16 cellular contexts compared by ENCODE assay signal in the genomic region with DNA sequence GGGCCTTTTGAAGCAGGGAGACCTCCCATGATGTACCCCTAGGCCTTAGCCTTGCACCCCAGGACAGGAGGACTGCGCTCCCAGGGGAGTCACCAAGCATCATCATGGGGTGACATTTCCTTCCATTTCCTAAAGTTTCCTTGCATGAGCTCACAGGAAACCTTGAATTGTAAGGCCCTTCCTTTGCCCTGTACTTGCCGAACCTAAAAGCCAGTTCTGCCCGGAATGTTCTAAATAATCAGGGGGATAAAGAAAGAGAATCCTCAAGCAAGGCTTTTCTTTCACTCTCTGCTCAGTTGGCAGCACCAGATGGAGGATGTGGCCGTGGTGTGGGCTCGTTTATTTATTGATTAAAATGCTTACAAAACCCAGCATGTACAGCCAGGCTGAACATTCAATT.
DNase-seq lines count a peak whose midpoint lies in the region; ATAC-seq and TF ChIP-seq lines count a peak whose summit lies in the region.
"Had no signal": no experiment of that assay in that cellular context is flagged by ENCODE, and none has a peak within 500 bp of the region (broad histone marks: within the 10 kb centered on the region; RNA-seq: fewer than 3 reads in every experiment).

No MANE protein-coding gene starts in this region.

- H3K27ac ChIP-seq in lower lobe of right lung (peak overlapping the region; percentile 7), upper lobe of right lung (peak overlapping the region; percentile 17)
- H3K27ac ChIP-seq: KMS-11, Peyer's patch had no signal

- H3K4me3 Mint-ChIP-seq in brain: peak overlapping the region in 3 of 5 experiments; percentile 14 to 75 (median 20)
- H3K4me3 Mint-ChIP-seq in naive thymus-derived CD8-positive, alpha-beta T cell: no peak overlapping the region
- H3K4me3 Mint-ChIP-seq: CD8-positive, alpha-beta T cell had no signal

- no peaks in the 10 kb centered on the region for H3K27me3 ChIP-seq in lower lobe of right lung (ENCODE audit: low read depth)
- no peaks in the 10 kb centered on the region for H3K27me3 ChIP-seq in upper lobe of right lung
- H3K27me3 ChIP-seq: Peyer's patch had no signal

- H3K4me3 ChIP-seq in lower lobe of right lung (no peak overlapping the region), upper lobe of right lung (no peak overlapping the region)
- H3K4me3 ChIP-seq: Peyer's patch had no signal

- DNase-seq in NCI-H1694 treated with DMSO at 0.1 percent for 48 hours (lab: John Stamatoyannopoulos, UW) (peak; percentile 16), NCI-H1694 (lab: John Stamatoyannopoulos, UW) (no peak), lower lobe of right lung (no peak), upper lobe of right lung (no peak)
- no peak for DNase-seq in naive thymus-derived CD8-positive, alpha-beta T cell
- DNase-seq: Calu3; CD8-positive, alpha-beta T cell; MV-4-11; NCI-H1417 treated with DMSO at 0.1 percent for 48 hours; NCI-H2029; NCI-H748 treated with DMSO at 0.1 percent for 48 hours; NK-92 treated with Interleukin-12 subunit alpha and Interleukin-12 subunit beta, amount 100 ng/mL, for 24 hours; Peyer's patch had no signal

- ATAC-seq in lower lobe of right lung: no peak
- ATAC-seq in upper lobe of right lung: no peak
- ATAC-seq in GM18520 (IDR thresholded peaks at IDR 0.05; ENCODE audit: unreplicated experiment): no peak
- no peak for ATAC-seq in naive thymus-derived CD8-positive, alpha-beta T cell
- ATAC-seq: CD8-positive, alpha-beta T cell had no signal

- intact Hi-C loops in lower lobe of right lung (cut with DNase I): no loop called here
- intact Hi-C loops in upper lobe of right lung (cut with DNase I): no loop called here

- H3K36me3 ChIP-seq in lower lobe of right lung: no peaks in the 10 kb centered on the region
- no peaks in the 10 kb centered on the region for H3K36me3 ChIP-seq in upper lobe of right lung
- H3K36me3 ChIP-seq: Peyer's patch had no signal

- H3K4me1 Mint-ChIP-seq in brain: peaks cover 17% of the 10 kb centered on the region
- H3K4me1 Mint-ChIP-seq in naive thymus-derived CD8-positive, alpha-beta T cell: peaks cover 8 to 41% (median 24%) of the 10 kb centered on the region in 4 donors

- no peaks in the 10 kb centered on the region for H3K9me3 ChIP-seq in lower lobe of right lung
- H3K9me3 ChIP-seq in upper lobe of right lung: no peaks in the 10 kb centered on the region
- H3K9me3 ChIP-seq: Peyer's patch had no signal

- peaks cover 0 to 7% (median 4%) of the 10 kb centered on the region in 5 experiments for H3K9me3 Mint-ChIP-seq in brain
- H3K9me3 Mint-ChIP-seq in naive thymus-derived CD8-positive, alpha-beta T cell: peaks cover 0 to 3% (median 0%) of the 10 kb centered on the region in 9 donors
- H3K9me3 Mint-ChIP-seq: CD8-positive, alpha-beta T cell had no signal

- no peaks in the 10 kb centered on the region for H3K36me3 Mint-ChIP-seq in brain
- no peaks in the 10 kb centered on the region for H3K36me3 Mint-ChIP-seq in naive thymus-derived CD8-positive, alpha-beta T cell
- H3K36me3 Mint-ChIP-seq: CD8-positive, alpha-beta T cell had no signal

- H3K27ac Mint-ChIP-seq in brain: peak overlapping the region in 3 of 5 experiments; percentile 46 to 92 (median 91)
- H3K27ac Mint-ChIP-seq in naive thymus-derived CD8-positive, alpha-beta T cell: peak overlapping the region in 1 of 10 donors; percentile 67
- H3K27ac Mint-ChIP-seq: CD8-positive, alpha-beta T cell had no signal

- POLR2A ChIA-PET in naive thymus-derived CD8-positive, alpha-beta T cell (lab: Charles Lee): no interaction called here

- H3K4me1 ChIP-seq in lower lobe of right lung (peaks cover 9% of the 10 kb centered on the region), upper lobe of right lung (peaks cover 13% of the 10 kb centered on the region)
- H3K4me1 ChIP-seq: Peyer's patch had no signal

- TF ChIP-seq CTCF in brain (conservative IDR thresholded peaks at IDR 0.05): no peak
- TF ChIP-seq CTCF in lower lobe of right lung (IDR thresholded peaks at IDR 0.05): no peak
- no peak for TF ChIP-seq CTCF in upper lobe of right lung (IDR thresholded peaks at IDR 0.05)

- H3K27me3 Mint-ChIP-seq in brain: no peaks in the 10 kb centered on the region
- H3K27me3 Mint-ChIP-seq in naive thymus-derived CD8-positive, alpha-beta T cell: no peaks in the 10 kb centered on the region

Comparison
In these comparisons a context has a peak if more than half of its experiments do, and no peak if none do; other contexts are left out.
1. H3K4me3 Mint-ChIP-seq: peak in brain (3 of 5); none in naive thymus-derived CD8-positive, alpha-beta T cell (0 of 10).